In genomic region chr4:86935833-86936721, GRCh38 we compare ENCODE assay signal across 8 cellular contexts. TPM values are rescaled to one million over a fixed set of nuclear protein-coding genes. Genes with fewer than 3 reads are reported as not detected.
A peak's percentile ranks its signal among the peaks of the same experiment; 100 is the strongest.
DNase-seq lines count a peak whose midpoint lies in the region; ATAC-seq and TF ChIP-seq lines count a peak whose summit lies in the region.

No MANE protein-coding gene starts in this region.

- no peaks in the 10 kb centered on the region for H3K27me3 ChIP-seq in endocrine pancreas (ENCODE audit: control insufficient read depth, insufficient read depth, low read length)

- H3K4me3 ChIP-seq in endocrine pancreas (ENCODE audit: control insufficient read depth, insufficient read depth, low read length) (peak overlapping the region; percentile 71), mucosa of descending colon (peak overlapping the region; percentile 83)

- peak overlapping the region; percentile 44 for H3K9ac ChIP-seq in endocrine pancreas (ENCODE audit: control insufficient read depth, insufficient read depth, low read length)

- ATAC-seq in HG02885 (IDR thresholded peaks at IDR 0.05; ENCODE audit: poor library complexity, unreplicated experiment): peak; percentile 33
- peak; percentile 68 for ATAC-seq in mucosa of descending colon

- H3K36me3 ChIP-seq in endocrine pancreas (ENCODE audit: control insufficient read depth, insufficient read depth, low read length) (no peaks in the 10 kb centered on the region), mucosa of descending colon (ENCODE audit: low read depth) (no peaks in the 10 kb centered on the region)

- intact Hi-C loops in mucosa of descending colon (cut with DNase I, micrococcal nuclease): loop anchor here (5.0 to 10.0 kb wide), 2 partner anchors 69 to 76 kb away; no protein-coding TSS in a partner anchor

- no peak for TF ChIP-seq CTCF in mucosa of descending colon (IDR thresholded peaks at IDR 0.05)

- H3K4me1 ChIP-seq in endocrine pancreas (ENCODE audit: control insufficient read depth, insufficient read depth, low read length): peaks cover 32% of the 10 kb centered on the region
- peaks cover 39% of the 10 kb centered on the region for H3K4me1 ChIP-seq in mucosa of descending colon (ENCODE audit: low read depth)

- H3K9me3 ChIP-seq in endocrine pancreas (ENCODE audit: control insufficient read depth, low read length) (no peaks in the 10 kb centered on the region), mucosa of descending colon (no peaks in the 10 kb centered on the region)

- peak; percentile 70 for DNase-seq in DMS 273 (lab: John Stamatoyannopoulos, UW; ENCODE audit: unreplicated experiment)
- DNase-seq in DMS 273 treated with DMSO at 0.1 percent for 48 hours (lab: John Stamatoyannopoulos, UW): no peak
- DNase-seq in NCI-H69 (lab: John Stamatoyannopoulos, UW): peak; percentile 69
- peak; percentile 50 to 53 for DNase-seq in activated CD8-positive, alpha-beta memory T cell treated with anti-CD3 and anti-CD28 coated beads for 1 hour (ENCODE audit: extremely low read depth in 1 of 2, low read depth in 1 of 2)
- peak; percentile 82 to 87 (median 83) for DNase-seq in mucosa of descending colon
- peak; percentile 54 to 66 for DNase-seq in stimulated activated CD8-positive, alpha-beta memory T cell treated with anti-CD3 and anti-CD28 coated beads, Interleukin-4, amount 100 ng/mL, for 4 hours (ENCODE audit: low read depth in 2 of 2, low spot score in 1 of 2)

RNA-seq across cellular contexts. Expression of gene AFF1, which starts 1.3 kb away (rescaled TPM):
- total RNA-seq in mucosa of descending colon: 100 to 1,000 TPM in 2 of 3 donors, 10 to 100 TPM in 1; 84.0 to 150 (median 120) TPM

RNA-seq across cellular contexts. Expression of gene C4orf36, which starts 43.9 kb away (rescaled TPM):
- total RNA-seq in mucosa of descending colon: under 1 TPM; 0.67 to 0.96 (median 0.85) TPM
